ENCODE assay signal across 11 cellular contexts in the genomic region with DNA sequence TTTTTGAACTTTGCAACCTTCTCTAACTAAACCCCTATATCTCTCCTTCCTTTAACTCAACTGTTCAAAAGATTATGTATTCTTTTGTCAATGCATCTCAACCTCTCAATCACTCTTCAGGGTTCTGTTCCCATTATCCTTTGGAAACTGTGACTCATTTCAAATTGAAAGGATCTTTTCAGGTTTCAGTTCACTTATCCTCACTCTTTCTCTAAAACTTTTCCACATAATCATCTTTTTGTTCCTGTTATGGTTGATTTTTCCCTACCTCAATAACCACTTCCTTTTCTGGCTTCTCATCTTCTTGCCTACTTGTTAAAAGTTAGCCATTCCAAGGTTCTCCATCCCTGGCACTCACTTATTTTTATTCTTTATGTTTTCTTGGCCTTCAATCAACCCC. TPM values are rescaled to one million over a fixed set of nuclear protein-coding genes. Genes with fewer than 3 reads are reported as not detected.
DNase-seq lines count a peak whose midpoint lies in the region; ATAC-seq lines count a peak whose summit lies in the region.
"Had no signal": no experiment of that assay in that cellular context is flagged by ENCODE, and none has a peak within 500 bp of the region (broad histone marks: within the 10 kb centered on the region; RNA-seq: fewer than 3 reads in every experiment).

No MANE protein-coding gene starts in this region.

- no peaks in the 10 kb centered on the region for H3K4me1 Mint-ChIP-seq in activated CD4-positive, alpha-beta memory T cell treated with anti-CD3 and anti-CD28 coated beads, Interleukin-2, amount 10 ng/mL, durations not matched to agents 7 days and 5 days

- no peak overlapping the region for H3K27ac Mint-ChIP-seq in activated CD4-positive, alpha-beta memory T cell treated with anti-CD3 and anti-CD28 coated beads, Interleukin-2, amount 10 ng/mL, durations not matched to agents 7 days and 5 days
- H3K27ac Mint-ChIP-seq: CD4-positive, alpha-beta T cell had no signal

- H3K4me3 Mint-ChIP-seq in activated CD4-positive, alpha-beta memory T cell treated with anti-CD3 and anti-CD28 coated beads, Interleukin-2, amount 10 ng/mL, durations not matched to agents 7 days and 5 days, result no peak overlapping the region
- H3K4me3 Mint-ChIP-seq: CD4-positive, alpha-beta T cell had no signal

- in situ Hi-C loops in SK-MEL-5 (cut with HindIII; ENCODE audit: low pct_unique_long_range_greater_than_20kb, low sequenced_read_pairs), result no loop called here

- H3K27me3 Mint-ChIP-seq in activated CD4-positive, alpha-beta memory T cell treated with anti-CD3 and anti-CD28 coated beads, Interleukin-2, amount 10 ng/mL, durations not matched to agents 7 days and 5 days, result no peaks in the 10 kb centered on the region
- H3K27me3 Mint-ChIP-seq: CD4-positive, alpha-beta T cell had no signal

- no peaks in the 10 kb centered on the region for H3K9me3 Mint-ChIP-seq in activated CD4-positive, alpha-beta memory T cell treated with anti-CD3 and anti-CD28 coated beads, Interleukin-2, amount 10 ng/mL, durations not matched to agents 7 days and 5 days
- H3K9me3 Mint-ChIP-seq: CD4-positive, alpha-beta T cell had no signal

- POLR2A ChIA-PET in activated CD4-positive, alpha-beta memory T cell treated with anti-CD3 and anti-CD28 coated beads, Interleukin-2, amount 10 ng/mL, durations not matched to agents 7 days and 5 days (lab: Charles Lee), result no interaction called here

- no peaks in the 10 kb centered on the region for H3K36me3 Mint-ChIP-seq in activated CD4-positive, alpha-beta memory T cell treated with anti-CD3 and anti-CD28 coated beads, Interleukin-2, amount 10 ng/mL, durations not matched to agents 7 days and 5 days (ENCODE audit: low read depth)

- ATAC-seq in GM19467 (IDR thresholded peaks at IDR 0.05; ENCODE audit: unreplicated experiment), result no peak

- CTCF ChIA-PET in activated CD4-positive, alpha-beta memory T cell treated with anti-CD3 and anti-CD28 coated beads, Interleukin-2, amount 10 ng/mL, durations not matched to agents 7 days and 5 days (lab: Charles Lee), result no interaction called here

- DNase-seq in COLO829 (ENCODE audit: low spot score) (peak; percentile 92), MV-4-11 (lab: John Stamatoyannopoulos, UW) (peak; percentile 66), SK-MEL-5 (ENCODE audit: low read depth, low spot score) (peak; percentile 48), kidney tubule cell (ENCODE audit: low spot score) (peak; percentile 31), NOMO-1 treated with dmso at 0.1 percent for 144 hours (lab: John Stamatoyannopoulos, UW; ENCODE audit: unreplicated experiment) (no peak)
- no peak for DNase-seq in activated CD4-positive, alpha-beta memory T cell treated with anti-CD3 and anti-CD28 coated beads, Interleukin-2, amount 10 ng/mL, durations not matched to agents 7 days and 5 days
- DNase-seq: 8988T; AML-193; CD4-positive, alpha-beta T cell; DMS79 had no signal

RNA-seq across cellular contexts. Expression of a gene that starts 56.2 kb away (rescaled TPM):
- 28.7 and 30.1 TPM in 2 replicates for total RNA-seq in SK-MEL-5 (2014; rRNA removed; shearing (Covaris generic))
- polyA plus RNA-seq in SK-MEL-5 (2015; cell fraction: cytosol; rRNA removed), result 17.9 and 20.0 TPM in 2 replicates
- polyA plus RNA-seq in SK-MEL-5 (2015; cell fraction: nucleus; rRNA removed), result 173 and 186 TPM in 2 replicates
- total RNA-seq in activated CD4-positive, alpha-beta memory T cell treated with anti-CD3 and anti-CD28 coated beads, Interleukin-2, amount 10 ng/mL, durations not matched to agents 7 days and 5 days, result 10 to 100 TPM; 69.1 to 69.9 TPM

Comparison
In these comparisons a context has a peak if more than half of its experiments do, and no peak if none do; other contexts are left out.
1. DNase-seq: peak in COLO829 (single experiment), MV-4-11 (single experiment), SK-MEL-5 (single experiment) and kidney tubule cell (single experiment); none in NOMO-1 treated with dmso at 0.1 percent for 144 hours (single experiment) and activated CD4-positive, alpha-beta memory T cell treated with anti-CD3 and anti-CD28 coated beads, Interleukin-2, amount 10 ng/mL, durations not matched to agents 7 days and 5 days (single experiment).